ENCODE assay signal across 10 cellular contexts in the genomic region with DNA sequence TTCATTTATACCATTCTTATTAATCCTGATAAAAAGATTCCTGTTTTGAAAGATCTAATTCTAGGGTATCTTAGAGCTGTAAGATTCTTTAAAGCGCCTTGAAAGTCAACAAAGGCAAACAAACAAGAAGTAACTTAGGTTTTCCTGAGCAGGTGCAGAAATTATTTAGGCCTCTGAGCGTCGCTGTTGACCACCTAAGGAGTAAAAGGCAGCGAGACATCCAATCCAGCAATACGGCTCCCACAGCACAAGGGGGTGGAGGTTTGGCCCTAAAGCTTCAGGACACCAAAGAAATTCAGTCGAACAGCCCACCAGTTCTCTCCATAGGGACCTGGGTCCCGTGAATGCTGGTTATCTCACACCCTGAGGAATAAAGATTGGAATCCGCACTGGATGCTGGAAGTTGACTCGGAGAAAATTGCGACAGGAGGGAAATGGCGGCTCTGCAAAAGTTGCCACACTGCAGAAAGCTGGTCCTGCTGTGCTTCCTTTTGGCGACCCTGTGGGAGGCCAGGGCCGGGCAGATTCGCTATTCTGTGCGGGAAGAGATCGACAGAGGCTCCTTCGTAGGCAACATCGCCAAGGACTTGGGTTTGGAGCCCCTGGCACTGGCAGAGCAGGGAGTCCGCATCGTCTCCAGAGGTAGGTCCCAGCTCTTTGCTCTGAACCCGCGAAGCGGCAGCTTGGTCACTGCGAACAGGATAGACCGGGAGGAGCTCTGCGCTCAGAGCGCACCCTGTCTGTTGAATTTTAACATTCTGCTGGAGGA. TPM values are rescaled to one million over a fixed set of nuclear protein-coding genes. Genes with fewer than 3 reads are reported as not detected.
DNase-seq lines count a peak whose midpoint lies in the region; ATAC-seq, FAIRE-seq and TF ChIP-seq lines count a peak whose summit lies in the region.
"Had no signal": no experiment of that assay in that cellular context is flagged by ENCODE, and none has a peak within 500 bp of the region (broad histone marks: within the 10 kb centered on the region; RNA-seq: fewer than 3 reads in every experiment).

TSS of gene PCDHGA2 (plus strand) at position 223 of the 769 bp plus-strand sequence.

- H3K4me1 Mint-ChIP-seq in GM23338: no peaks in the 10 kb centered on the region; the same call in 2 of the 3 replicates

- H3K9ac ChIP-seq in smooth muscle cell (ENCODE audit: low read depth): no peak within 1 kb of the TSS

- ATAC-seq in GM23338 (peak; percentile 40; the same call in 2 of the 3 replicates), GM19035 (IDR thresholded peaks at IDR 0.05; ENCODE audit: unreplicated experiment) (no peak)

- POLR2A ChIA-PET in A673 (lab: Charles Lee; ENCODE audit: low non-redundant PET): no interaction called here

- no peaks in the 10 kb centered on the region for H3K9me2 ChIP-seq in GM23338 (ENCODE audit: insufficient read depth)

- intact Hi-C loops in A673 (cut with micrococcal nuclease; ENCODE audit: unreplicated experiment): no loop called here

- BruUV-seq in A673 (replicated peaks; lab: Mats Ljungman, UMichigan): no TSS peak

- H3K27me3 ChIP-seq in A673 (replicated peaks; ENCODE audit: insufficient read depth, low read depth, low read length, poor library complexity) (no peaks in the 10 kb centered on the region), GM23338 (ENCODE audit: insufficient read depth) (no peaks in the 10 kb centered on the region), smooth muscle cell (ENCODE audit: low read depth) (no peaks in the 10 kb centered on the region)

- no peaks in the 10 kb centered on the region for H3K27me3 Mint-ChIP-seq in GM23338 (ENCODE audit: insufficient read depth, low read depth, poor library complexity)

- H3K4me1 ChIP-seq in A673 (ENCODE audit: insufficient read depth, low read length, poor library complexity, severe bottlenecking) (no peaks in the 10 kb centered on the region), GM23338 (ENCODE audit: insufficient read depth) (no peaks in the 10 kb centered on the region), smooth muscle cell (ENCODE audit: low read depth) (no peaks in the 10 kb centered on the region)

- H3K4me3 Mint-ChIP-seq in GM23338: no peak within 1 kb of the TSS

- no peak within 1 kb of the TSS for H3K4me2 ChIP-seq in GM23338
- no peak within 1 kb of the TSS for H3K4me2 ChIP-seq in smooth muscle cell

- H3K4me3 ChIP-seq in A673 (ENCODE audit: low read depth, low read length, poor library complexity, severe bottlenecking): no peak within 1 kb of the TSS
- H3K4me3 ChIP-seq in GM23338: no peak within 1 kb of the TSS
- no peak within 1 kb of the TSS for H3K4me3 ChIP-seq in smooth muscle cell
- H3K4me3 ChIP-seq: SK-N-MC had no signal

- H3F3A ChIP-seq in GM23338 (replicated peaks; ENCODE audit: low read depth): no peaks in the 10 kb centered on the region
- H3F3A ChIP-seq in smooth muscle cell (ENCODE audit: low read depth): no peaks in the 10 kb centered on the region

- H3K79me2 ChIP-seq in GM23338 (replicated peaks; ENCODE audit: insufficient read depth) (no peaks in the 10 kb centered on the region), smooth muscle cell (ENCODE audit: low read depth) (no peaks in the 10 kb centered on the region)

- H3K9me3 Mint-ChIP-seq in GM23338: peaks cover 68% of the 10 kb centered on the region

- CTCF ChIA-PET in A673 (lab: Charles Lee): interaction anchor here (0.6 kb wide), 1 partner anchor 225 kb away, joined by 3 read pairs; no protein-coding TSS in a partner anchor

- no peak within 1 kb of the TSS for H3K27ac Mint-ChIP-seq in GM23338

- H3K9me3 ChIP-seq in A673 (ENCODE audit: low read depth, low read length, poor library complexity, severe bottlenecking) (peaks cover 48% of the 10 kb centered on the region), smooth muscle cell (replicated peaks; ENCODE audit: low read depth) (peaks cover 9% of the 10 kb centered on the region)

- H3K27ac ChIP-seq in A673 (ENCODE audit: low read depth, low read length, poor library complexity, severe bottlenecking) (no peak within 1 kb of the TSS), GM23338 (ENCODE audit: low read depth) (no peak within 1 kb of the TSS), smooth muscle cell (ENCODE audit: low read depth) (no peak within 1 kb of the TSS)
- H3K27ac ChIP-seq: SK-N-MC had no signal

- 0 out of 2 replicates have a peak within 1 kb of the TSS, but pooled peaks have one; percentile 81 for H2AFZ ChIP-seq in GM23338
- no peak within 1 kb of the TSS for H2AFZ ChIP-seq in smooth muscle cell (ENCODE audit: low read depth)

- no peak for FAIRE-seq in GM12892 (lab: Jason Lieb, UNC)
- FAIRE-seq: GM18507 had no signal

- no peak for TF ChIP-seq POLR2A in GM12892 (IDR thresholded peaks at IDR 0.05; ENCODE audit: low read depth, low read length)

- H3K36me3 Mint-ChIP-seq in GM23338 (ENCODE audit: low read depth): peaks cover 19% of the 10 kb centered on the region

- no peaks in the 10 kb centered on the region for H3K36me3 ChIP-seq in A673 (ENCODE audit: insufficient read depth, low read length, poor library complexity, severe bottlenecking)
- H3K36me3 ChIP-seq in GM23338 (ENCODE audit: insufficient read depth): no peaks in the 10 kb centered on the region
- no peaks in the 10 kb centered on the region for H3K36me3 ChIP-seq in smooth muscle cell (ENCODE audit: low read depth)

- WGBS in smooth muscle cell (ENCODE audit: low lambda C conversion rate): 80% methylated on average over 27 of the region's 27 CpGs

- H4K20me1 ChIP-seq in GM23338 (replicated peaks; ENCODE audit: insufficient read depth) (no peaks in the 10 kb centered on the region), smooth muscle cell (ENCODE audit: low read depth) (no peaks in the 10 kb centered on the region)

- peak; percentile 65 for DNase-seq in A673 (ENCODE audit: low spot score)
- DNase-seq in GM23338 (ENCODE audit: low spot score): peak; percentile 81
- peak; percentile 43 for DNase-seq in amniotic epithelial cell (ENCODE audit: low read depth)
- peak; percentile 61 for DNase-seq in iris pigment epithelial cell (ENCODE audit: low read depth)
- no peak for DNase-seq in NCI-H1694 (lab: John Stamatoyannopoulos, UW)
- no peak for DNase-seq in GM12892 (ENCODE audit: insufficient read length)
- DNase-seq in smooth muscle cell (lab: John Stamatoyannopoulos, UW; ENCODE audit: unreplicated experiment): no peak

- peak; percentile 55 for TF ChIP-seq CTCF in A673 (conservative IDR thresholded peaks at IDR 0.05; ENCODE audit: low read depth, low read length)
- peak; percentile 63 to 70 for TF ChIP-seq CTCF in GM23338 (conservative IDR thresholded peaks at IDR 0.05; ENCODE audit: low read depth in 2 of 2)
- TF ChIP-seq CTCF in smooth muscle cell (IDR thresholded peaks at IDR 0.05; ENCODE audit: borderline replicate concordance, insufficient read depth, poor library complexity, severe bottlenecking): no peak

TF ChIP-seq in GM23338, 12 proteins besides CTCF, POLR2A, EP300 and RAD21 (continues in another document):
- TF ChIP-seq NANOG (IDR thresholded peaks at IDR 0.05; ENCODE audit: borderline replicate concordance) (no peak), ZNF114 (CRISPR knock-in tag; IDR thresholded peaks at IDR 0.05) (no peak), CREB1 (CRISPR knock-in tag; IDR thresholded peaks at IDR 0.05; ENCODE audit: low read depth) (no peak), ZNF331 (CRISPR knock-in tag; IDR thresholded peaks at IDR 0.05; ENCODE audit: low read depth) (no peak), POLR2AphosphoS5 (IDR thresholded peaks at IDR 0.05; ENCODE audit: low read depth) (no peak)

RNA-seq across cellular contexts. Expression of gene PCDHGA2, which starts in this region (rescaled TPM):
- total RNA-seq in A673 (2021) (1.5 and 1.8 TPM in 2 replicates), smooth muscle cell (0.04 TPM in 1 of 2 replicates, not detected in the other)
- total RNA-seq in GM23338 (2014; rRNA removed; shearing (Covaris generic)): 0.82 and 1.0 TPM in 2 replicates
- polyA plus RNA-seq in GM23338 (2016; fragmentation: Nextera tagmentation; extraction: Ambion mirVana) (0.17 and 0.45 TPM in 2 replicates), smooth muscle cell (not detected in 2 replicates)
- not detected for polyA plus RNA-seq in GM12892 (2012; ENCODE audit: missing spikeins)

Comparison
In these comparisons a context has a peak if more than half of its experiments do, and no peak if none do; other contexts are left out.
1. DNase-seq: peak in A673 (single experiment), GM23338 (single experiment), amniotic epithelial cell (single experiment) and iris pigment epithelial cell (single experiment); none in NCI-H1694 (single experiment), GM12892 (single experiment) and smooth muscle cell (single experiment).